In the genomic region with DNA sequence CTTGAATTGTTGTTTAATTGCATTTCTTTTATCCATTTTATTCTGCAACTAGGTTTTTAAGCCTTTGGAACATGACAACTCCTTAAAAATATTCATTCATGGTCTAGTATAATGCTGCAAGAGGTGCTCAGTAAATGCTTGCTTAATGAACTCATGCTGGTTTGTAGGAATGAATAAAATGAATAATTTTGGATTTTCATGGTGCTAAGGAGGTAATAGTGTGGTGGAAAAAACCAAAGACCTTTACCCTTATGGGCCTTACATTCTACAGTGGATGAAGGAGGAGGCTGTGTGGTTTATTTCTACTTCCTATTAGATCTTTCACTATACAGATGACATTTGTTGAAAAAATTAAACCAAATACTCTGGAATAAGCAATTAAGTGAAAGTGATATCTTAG, we compare ENCODE assay signal across 23 cellular contexts. TPM values are rescaled to one million over a fixed set of nuclear protein-coding genes. Genes with fewer than 3 reads are reported as not detected.
DNase-seq lines count a peak whose midpoint lies in the region; ATAC-seq, FAIRE-seq and TF ChIP-seq lines count a peak whose summit lies in the region.
"Had no signal": no experiment of that assay in that cellular context is flagged by ENCODE, and none has a peak within 500 bp of the region (broad histone marks: within the 10 kb centered on the region; RNA-seq: fewer than 3 reads in every experiment).

No MANE protein-coding gene starts in this region.

- H2AFZ ChIP-seq in DND-41 (ENCODE audit: low read depth, low read length): no peak overlapping the region
- no peak overlapping the region for H2AFZ ChIP-seq in IMR-90 (replicated peaks; ENCODE audit: low read length, poor library complexity)
- H2AFZ ChIP-seq in smooth muscle cell (ENCODE audit: low read depth): no peak overlapping the region

- no peak overlapping the region for H4K5ac ChIP-seq in IMR-90 (ENCODE audit: low read depth, low read length)

- in situ Hi-C loops in IMR-90 (cut with MboI; ENCODE audit: low sequenced_read_pairs): no loop called here

- H3K27ac ChIP-seq in DND-41 (ENCODE audit: low read length) (no peak overlapping the region), IMR-90 (ENCODE audit: insufficient read depth, low read length) (no peak overlapping the region), smooth muscle cell (ENCODE audit: low read depth) (peak overlapping the region; percentile 57), kidney (ENCODE audit: low read depth in 2 of 2, low read length in 2 of 2) (no peak overlapping the region)
- H3K27ac ChIP-seq: coronary artery, esophagus squamous epithelium, left lung, SJSA1, uterus had no signal

- no peak overlapping the region for H2BK15ac ChIP-seq in IMR-90 (ENCODE audit: low read depth, low read length)

- no peak overlapping the region for H2BK120ac ChIP-seq in IMR-90 (ENCODE audit: low read depth, low read length)

- H2AK5ac ChIP-seq in IMR-90 (ENCODE audit: low read depth, low read length): no peak overlapping the region

- H3F3A ChIP-seq in smooth muscle cell (ENCODE audit: low read depth): peaks cover 12% of the 10 kb centered on the region

- H2BK5ac ChIP-seq in IMR-90 (ENCODE audit: low read depth, low read length, poor library complexity, severe bottlenecking): no peak overlapping the region

- H3K23ac ChIP-seq in IMR-90 (ENCODE audit: low read depth, low read length): no peak overlapping the region

- no peak overlapping the region for H2AK9ac ChIP-seq in IMR-90 (replicated peaks; ENCODE audit: low read depth, low read length, poor library complexity)

- no peak overlapping the region for H3K56ac ChIP-seq in IMR-90 (ENCODE audit: extremely low read depth, insufficient read depth, low read length)

- H3K9me1 ChIP-seq in IMR-90 (ENCODE audit: insufficient read depth, low read length): peaks cover 6% of the 10 kb centered on the region

- H3K9ac ChIP-seq in DND-41 (ENCODE audit: low read depth, low read length) (no peak overlapping the region), IMR-90 (ENCODE audit: low read depth, low read length) (no peak overlapping the region), smooth muscle cell (ENCODE audit: low read depth) (no peak overlapping the region), kidney (ENCODE audit: low read length in 2 of 2) (no peak overlapping the region)

- ATAC-seq in DND-41 (ENCODE audit: insufficient read depth, low read depth) (peak; percentile 53; the same call in 2 of the 3 replicates), IMR-90 (ENCODE audit: low read depth) (peak; percentile 75)
- ATAC-seq: activated CD8-positive, alpha-beta memory T cell treated with anti-CD3 and anti-CD28 coated beads, Interleukin-2, amount 10 ng/mL, durations not matched to agents 7 days and 5 days; activated naive CD4-positive, alpha-beta T cell treated with anti-CD3 and anti-CD28 coated beads, Interleukin-2, amount 50 U/mL, for 72 hours; Panc1 had no signal

- no peaks in the 10 kb centered on the region for H3K9me3 ChIP-seq in DND-41 (ENCODE audit: insufficient read depth, low read length, severe bottlenecking)
- H3K9me3 ChIP-seq in IMR-90 (ENCODE audit: control insufficient read depth, insufficient read depth, low read length): no peaks in the 10 kb centered on the region
- H3K9me3 ChIP-seq in smooth muscle cell (replicated peaks; ENCODE audit: low read depth): no peaks in the 10 kb centered on the region
- no peaks in the 10 kb centered on the region for H3K9me3 ChIP-seq in kidney (ENCODE audit: control insufficient read depth in 1 of 2, low read length in 2 of 2)
- H3K9me3 ChIP-seq: esophagus squamous epithelium, left lung, SJSA1, uterus had no signal

- no peak overlapping the region for H3K4ac ChIP-seq in IMR-90 (ENCODE audit: low read depth, low read length)

- intact Hi-C loops in IMR-90 (cut with micrococcal nuclease): no loop called here
- intact Hi-C loops in kidney (cut with DNase I): no loop called here

- H3K79me2 ChIP-seq in DND-41 (ENCODE audit: insufficient read depth, low read length) (no peaks in the 10 kb centered on the region), smooth muscle cell (ENCODE audit: low read depth) (peaks cover 84% of the 10 kb centered on the region)

- H4K8ac ChIP-seq in IMR-90 (ENCODE audit: low read depth in 2 of 2, low read length in 2 of 2): no peak overlapping the region

- peaks cover 20% of the 10 kb centered on the region for H3K4me1 ChIP-seq in DND-41 (ENCODE audit: insufficient read depth, low read length)
- H3K4me1 ChIP-seq in IMR-90 (ENCODE audit: control insufficient read depth, insufficient read depth, low read length): peaks cover 6% of the 10 kb centered on the region
- H3K4me1 ChIP-seq in smooth muscle cell (ENCODE audit: low read depth): peaks cover 28% of the 10 kb centered on the region
- H3K4me1 ChIP-seq in kidney (ENCODE audit: control insufficient read depth in 1 of 2, insufficient read depth in 1 of 2, low read depth in 1 of 2, low read length in 2 of 2): no peaks in the 10 kb centered on the region

- TF ChIP-seq CTCF in DND-41 (IDR thresholded peaks at IDR 0.05; ENCODE audit: borderline replicate concordance, extremely low read depth, low read length, poor library complexity, severe bottlenecking) (no peak), IMR-90 (conservative IDR thresholded peaks at IDR 0.05; ENCODE audit: low read depth, low read length) (no peak), choroid plexus epithelial cell (conservative IDR thresholded peaks at IDR 0.05; ENCODE audit: low read depth, low read length) (no peak), smooth muscle cell (IDR thresholded peaks at IDR 0.05; ENCODE audit: borderline replicate concordance, insufficient read depth, poor library complexity, severe bottlenecking) (no peak), kidney (IDR thresholded peaks at IDR 0.05; ENCODE audit: borderline replicate concordance, extremely low read depth, insufficient read depth) (no peak)

- H3K18ac ChIP-seq in IMR-90 (ENCODE audit: low read depth, low read length): no peak overlapping the region

- no peak overlapping the region for H3K14ac ChIP-seq in IMR-90 (replicated peaks; ENCODE audit: low read depth, low read length)

- H4K91ac ChIP-seq in IMR-90 (ENCODE audit: insufficient read depth, low read depth, low read length): no peak overlapping the region

- H3K4me3 ChIP-seq in DND-41 (ENCODE audit: low read depth in 1 of 2, low read length in 2 of 2) (no peak overlapping the region), IMR-90 (ENCODE audit: insufficient read depth, low read depth, low read length) (no peak overlapping the region), choroid plexus epithelial cell (ENCODE audit: low read depth, low read length) (no peak overlapping the region), smooth muscle cell (no peak overlapping the region), kidney (ENCODE audit: low read length in 2 of 2) (no peak overlapping the region)
- H3K4me3 ChIP-seq: coronary artery, esophagus squamous epithelium, left lung, SJSA1, uterus had no signal

- BruUV-seq in IMR-90 (replicated peaks; lab: Mats Ljungman, UMichigan): no TSS peak

- dilution Hi-C loops in IMR-90 (cut with HindIII; ENCODE audit: low sequenced_read_pairs, unreplicated experiment): no loop called here

- TF ChIP-seq RAD21 in IMR-90 (IDR thresholded peaks at IDR 0.05; ENCODE audit: low read length): no peak

- CTCF ChIA-PET in IMR-90 (lab: Yijun Ruan, JAX): no interaction called here

- H3K79me1 ChIP-seq in IMR-90 (ENCODE audit: low read depth in 1 of 2, low read length in 2 of 2): peaks cover 41 to 79% of the 10 kb centered on the region in 2 experiments

- TF ChIP-seq POLR2A in IMR-90 (IDR thresholded peaks at IDR 0.05; ENCODE audit: low read depth, low read length): no peak

- H3K36me3 ChIP-seq in DND-41 (ENCODE audit: insufficient read depth, low read length) (no peaks in the 10 kb centered on the region), IMR-90 (ENCODE audit: control insufficient read depth, insufficient read depth, low read length) (peaks cover 22% of the 10 kb centered on the region), smooth muscle cell (ENCODE audit: low read depth) (peaks cover 17% of the 10 kb centered on the region), kidney (ENCODE audit: control insufficient read depth in 1 of 2, insufficient read depth in 2 of 2, low read length in 2 of 2) (peaks cover 6 to 22% of the 10 kb centered on the region in 2 donors)
- H3K36me3 ChIP-seq: uterus had no signal

- H3K4me2 ChIP-seq in DND-41 (ENCODE audit: insufficient read depth, low read length): no peak overlapping the region
- H3K4me2 ChIP-seq in IMR-90 (ENCODE audit: low read depth, low read length): no peak overlapping the region
- peak overlapping the region; percentile 38 for H3K4me2 ChIP-seq in smooth muscle cell

- no peak for FAIRE-seq in kidney (lab: Jason Lieb, UNC)
- FAIRE-seq: HTR-8/SVneo had no signal

- no peak overlapping the region for H2BK20ac ChIP-seq in IMR-90 (ENCODE audit: low read depth, low read length)

- DNase-seq in DND-41 (no peak), IMR-90 (peak; percentile 37), choroid plexus epithelial cell (ENCODE audit: low read depth) (peak; percentile 31), smooth muscle cell (lab: John Stamatoyannopoulos, UW; ENCODE audit: unreplicated experiment) (no peak), NCI-H1105 treated with DMSO at 0.1 percent for 48 hours (lab: John Stamatoyannopoulos, UW) (no peak), kidney (no peak), NCI-H526 treated with DMSO at 0.1 percent for 48 hours (lab: John Stamatoyannopoulos, UW) (no peak)
- DNase-seq: activated CD4-positive, alpha-beta T cell treated with anti-CD3 and anti-CD28 coated beads, Interleukin-2, amount 10 ng/mL, durations not matched to agents 24 days and 14 days; activated CD8-positive, alpha-beta memory T cell treated with anti-CD3 and anti-CD28 coated beads, Interleukin-2, amount 10 ng/mL, durations not matched to agents 7 days and 5 days; AML-193; DMS79; esophagus squamous epithelium; left lung; NCI-H1417 treated with DMSO at 0.1 percent for 48 hours; NK-92 treated with Interleukin-12 subunit alpha and Interleukin-12 subunit beta, amount 100 ng/mL, for 24 hours; posterior cingulate gyrus; substantia nigra; uterus had no signal

- H4K20me1 ChIP-seq in DND-41 (ENCODE audit: insufficient read depth, low read length) (no peaks in the 10 kb centered on the region), IMR-90 (ENCODE audit: insufficient read depth, low read length) (peaks cover 58% of the 10 kb centered on the region), smooth muscle cell (ENCODE audit: low read depth) (peaks cover 99% of the 10 kb centered on the region)

- H3K27me3 ChIP-seq in DND-41 (ENCODE audit: insufficient read depth, low read length, poor library complexity): no peaks in the 10 kb centered on the region
- no peaks in the 10 kb centered on the region for H3K27me3 ChIP-seq in IMR-90 (ENCODE audit: control insufficient read depth, insufficient read depth, low read length)
- H3K27me3 ChIP-seq in smooth muscle cell (ENCODE audit: low read depth): no peaks in the 10 kb centered on the region
- H3K27me3 ChIP-seq: esophagus squamous epithelium, left lung, SJSA1, uterus had no signal

- POLR2A ChIA-PET in IMR-90 (lab: Charles Lee; ENCODE audit: unreplicated experiment): no interaction called here

RNA-seq across cellular contexts. Expression of gene LRRTM2, which starts 43.4 kb away (rescaled TPM):
- total RNA-seq in IMR-90 (2012; rRNA removed): 1.9 and 2.0 TPM in 2 replicates
- 0.39 and 0.53 TPM in 2 replicates for polyA plus RNA-seq in IMR-90 (2012; rRNA removed)
- 0.12 and 0.19 TPM in 2 replicates for polyA plus RNA-seq in IMR-90 (2012; cell fraction: cytosol; rRNA removed)
- 0.07 and 0.57 TPM in 2 replicates for polyA plus RNA-seq in IMR-90 (2012; cell fraction: nucleus; rRNA removed; ENCODE audit: low replicate concordance)
- total RNA-seq in smooth muscle cell: 0.22 and 0.81 TPM in 2 replicates
- 0.76 and 0.95 TPM in 2 replicates for polyA plus RNA-seq in smooth muscle cell
- total RNA-seq in kidney: 0.03 TPM
- polyA plus RNA-seq in kidney (ENCODE audit: insufficient read depth, low read depth, low replicate concordance): not detected

Comparison
In these comparisons a context has a peak if more than half of its experiments do, and no peak if none do; other contexts are left out.
1. DNase-seq: peak in IMR-90 (single experiment) and choroid plexus epithelial cell (single experiment); none in DND-41 (single experiment), smooth muscle cell (single experiment), NCI-H1105 treated with DMSO at 0.1 percent for 48 hours (single experiment), kidney (single experiment) and NCI-H526 treated with DMSO at 0.1 percent for 48 hours (single experiment).